28 cellular contexts compared by ENCODE assay signal in the genomic region with DNA sequence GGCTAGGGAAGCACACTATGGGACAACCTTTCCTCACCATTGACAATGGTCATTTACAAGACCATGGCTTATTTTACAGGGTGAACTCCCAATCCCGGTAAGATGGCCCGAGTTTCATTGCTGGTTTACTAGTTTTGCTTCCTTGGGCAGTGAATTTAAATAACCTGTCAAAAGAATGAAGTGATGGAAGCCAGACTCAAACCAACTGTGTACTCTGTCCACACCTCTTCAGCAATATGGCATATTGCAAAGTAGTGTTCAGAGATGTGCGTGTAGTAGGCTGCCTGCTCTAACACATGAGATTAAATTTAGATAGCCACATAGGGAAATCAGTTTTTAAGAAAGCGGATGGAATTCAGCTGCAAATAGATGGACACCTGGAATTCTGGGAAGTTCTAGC.
"Had no signal": no experiment of that assay in that cellular context is flagged by ENCODE, and none has a peak within 500 bp of the region (broad histone marks: within the 10 kb centered on the region; RNA-seq: fewer than 3 reads in every experiment).

No MANE protein-coding gene starts in this region.

- ATAC-seq: naive thymus-derived CD8-positive, alpha-beta T cell; natural killer cell treated with Interleukin-12 subunit alpha and Interleukin-12 subunit beta and Interleukin-15 and Interleukin-18, amount 100 ng/mL, for 72 hours; pancreas; right cardiac atrium; right lobe of liver; stimulated activated effector memory CD8-positive, alpha-beta T cell treated with anti-CD3 and anti-CD28 coated beads, Interleukin-12 subunit alpha, Interleukin-12 subunit beta, amount 100 ng/mL, for 72 hours; stimulated activated naive B cell treated with anti-CD40 and anti-IgM and Interleukin-4, amounts not matched to agents 10 μg/mL and 1 μg/mL and 100 μg/mL, for 72 hours had no signal

- FAIRE-seq: pancreas, small intestine, urothelium cell line had no signal

- H3K4me3 Mint-ChIP-seq: naive thymus-derived CD8-positive, alpha-beta T cell; natural killer cell treated with Interleukin-12 subunit alpha and Interleukin-12 subunit beta and Interleukin-15 and Interleukin-18, amount 100 ng/mL, for 72 hours; nephron progenitor cell; neural crest cell; stimulated activated effector memory CD8-positive, alpha-beta T cell treated with anti-CD3 and anti-CD28 coated beads, Interleukin-12 subunit alpha, Interleukin-12 subunit beta, amount 100 ng/mL, for 72 hours; stimulated activated naive B cell treated with anti-CD40 and anti-IgM and Interleukin-4, amounts not matched to agents 10 μg/mL and 1 μg/mL and 100 μg/mL, for 72 hours; stimulated activated naive CD8-positive, alpha-beta T cell treated with anti-CD3 and anti-CD28 coated beads, Interleukin-15, Interleukin-2, amounts not matched to agents 100 ng/mL and 50 ng/mL, for 24 hours had no signal

- H3K9me3 Mint-ChIP-seq: naive thymus-derived CD8-positive, alpha-beta T cell; natural killer cell treated with Interleukin-12 subunit alpha and Interleukin-12 subunit beta and Interleukin-15 and Interleukin-18, amount 100 ng/mL, for 72 hours; nephron progenitor cell; stimulated activated effector memory CD8-positive, alpha-beta T cell treated with anti-CD3 and anti-CD28 coated beads, Interleukin-12 subunit alpha, Interleukin-12 subunit beta, amount 100 ng/mL, for 72 hours; stimulated activated naive B cell treated with anti-CD40 and anti-IgM and Interleukin-4, amounts not matched to agents 10 μg/mL and 1 μg/mL and 100 μg/mL, for 72 hours; stimulated activated naive CD8-positive, alpha-beta T cell treated with anti-CD3 and anti-CD28 coated beads, Interleukin-15, Interleukin-2, amounts not matched to agents 100 ng/mL and 50 ng/mL, for 24 hours had no signal

- H3K4me1 ChIP-seq: pancreas, prostate gland, right lobe of liver, thyroid gland, tibial nerve, upper lobe of left lung, vagina had no signal

- H3K4me3 ChIP-seq: pancreas, prostate gland, right lobe of liver, sigmoid colon, stomach, thoracic aorta, thyroid gland, tibial nerve, upper lobe of left lung, vagina had no signal

- H3K36me3 Mint-ChIP-seq: stimulated activated effector memory CD8-positive, alpha-beta T cell treated with anti-CD3 and anti-CD28 coated beads, Interleukin-12 subunit alpha, Interleukin-12 subunit beta, amount 100 ng/mL, for 72 hours had no signal

- H3K4me1 Mint-ChIP-seq: neural crest cell; stimulated activated effector memory CD8-positive, alpha-beta T cell treated with anti-CD3 and anti-CD28 coated beads, Interleukin-12 subunit alpha, Interleukin-12 subunit beta, amount 100 ng/mL, for 72 hours; stimulated activated naive B cell treated with anti-CD40 and anti-IgM and Interleukin-4, amounts not matched to agents 10 μg/mL and 1 μg/mL and 100 μg/mL, for 72 hours had no signal

- H3K9me3 ChIP-seq: neutrophil, pancreas, prostate gland, right lobe of liver, sigmoid colon, stomach, thoracic aorta, thyroid gland, tibial nerve, upper lobe of left lung, vagina had no signal

- H3K27me3 Mint-ChIP-seq: stimulated activated naive B cell treated with anti-CD40 and anti-IgM and Interleukin-4, amounts not matched to agents 10 μg/mL and 1 μg/mL and 100 μg/mL, for 72 hours had no signal

- H3K36me3 ChIP-seq: neutrophil, pancreas, prostate gland, right lobe of liver, sigmoid colon, stomach, thoracic aorta, thyroid gland, tibial nerve, upper lobe of left lung, vagina had no signal

- H3K27me3 ChIP-seq: neutrophil, pancreas, right lobe of liver, sigmoid colon, stomach, thyroid gland, tibial nerve, upper lobe of left lung, vagina had no signal

- DNase-seq: naive thymus-derived CD8-positive, alpha-beta T cell; nephron progenitor cell; nucleus accumbens; pancreas; right cardiac atrium; right lobe of liver; sigmoid colon; small intestine; stimulated activated CD4-positive, alpha-beta T cell treated with anti-CD3 and anti-CD28 coated beads, Interleukin-15, amount 100 ng/mL, for 24 hours; stimulated activated CD4-positive, alpha-beta T cell treated with anti-CD3 and anti-CD28 coated beads, Interleukin-2, amount 100 ng/mL, for 24 hours; stimulated activated CD4-positive, alpha-beta T cell treated with anti-CD3 and anti-CD28 coated beads, Interleukin-2, amount 100 ng/mL, for 48 hours; stimulated activated CD4-positive, alpha-beta T cell treated with anti-CD3 and anti-CD28 coated beads, Interleukin-4, amount 100 ng/mL, for 24 hours; stimulated activated naive B cell treated with anti-CD40 and anti-IgM and Interleukin-4, amounts not matched to agents 10 μg/mL and 1 μg/mL and 100 μg/mL, for 72 hours; stimulated activated naive CD4-positive, alpha-beta T cell treated with Interleukin-2 at 50 U/mL for 16 hours; stomach; thyroid gland; trophoblast cell; upper lobe of left lung had no signal

- H3K27ac Mint-ChIP-seq: natural killer cell treated with Interleukin-12 subunit alpha and Interleukin-12 subunit beta and Interleukin-15 and Interleukin-18, amount 100 ng/mL, for 72 hours; nephron progenitor cell; stimulated activated effector memory CD8-positive, alpha-beta T cell treated with anti-CD3 and anti-CD28 coated beads, Interleukin-12 subunit alpha, Interleukin-12 subunit beta, amount 100 ng/mL, for 72 hours; stimulated activated naive B cell treated with anti-CD40 and anti-IgM and Interleukin-4, amounts not matched to agents 10 μg/mL and 1 μg/mL and 100 μg/mL, for 72 hours; stimulated activated naive CD8-positive, alpha-beta T cell treated with anti-CD3 and anti-CD28 coated beads, Interleukin-15, Interleukin-2, amounts not matched to agents 100 ng/mL and 50 ng/mL, for 24 hours had no signal

- H3K27ac ChIP-seq: neutrophil, pancreas, prostate gland, right lobe of liver, sigmoid colon, thoracic aorta, thyroid gland, tibial nerve, upper lobe of left lung, vagina had no signal
